19 cellular contexts compared by ENCODE assay signal in genomic region chr2:42457011-42457410, GRCh38. TPM values are rescaled to one million over a fixed set of nuclear protein-coding genes. Genes with fewer than 3 reads are reported as not detected.
A peak's percentile ranks its signal among the peaks of the same experiment; 100 is the strongest.
DNase-seq lines count a peak whose midpoint lies in the region; TF ChIP-seq lines count a peak whose summit lies in the region.
"Had no signal": no experiment of that assay in that cellular context is flagged by ENCODE, and none has a peak within 500 bp of the region (broad histone marks: within the 10 kb centered on the region; RNA-seq: fewer than 3 reads in every experiment).

No MANE protein-coding gene starts in this region.

- CTCF ChIA-PET in OCI-LY7 (lab: Charles Lee; ENCODE audit: unreplicated experiment): no interaction called here

- H4K20me1 ChIP-seq in OCI-LY7 (ENCODE audit: insufficient read depth, low read length): no peaks in the 10 kb centered on the region

- H3K36me3 ChIP-seq in OCI-LY7 (ENCODE audit: insufficient read depth, low read length) (no peaks in the 10 kb centered on the region), testis (ENCODE audit: low read depth, missing control alignments) (no peaks in the 10 kb centered on the region)

- TF ChIP-seq POLR2A in testis (IDR thresholded peaks at IDR 0.05): no peak

- BruUV-seq in OCI-LY7 (replicated peaks; lab: Mats Ljungman, UMichigan): no TSS peak

- no peak overlapping the region for H2AFZ ChIP-seq in OCI-LY7 (ENCODE audit: low read length)

- no peaks in the 10 kb centered on the region for H3K9me2 ChIP-seq in OCI-LY7 (ENCODE audit: insufficient read depth, low read length)

- H3K4me3 ChIP-seq in OCI-LY7 (ENCODE audit: low read depth, low read length, poor library complexity, severe bottlenecking) (no peak overlapping the region), epithelial cell of esophagus (ENCODE audit: low read length) (no peak overlapping the region), testis (no peak overlapping the region)

- H3K4me2 ChIP-seq in OCI-LY7 (ENCODE audit: low read length): no peak overlapping the region

- no peaks in the 10 kb centered on the region for H3K79me2 ChIP-seq in OCI-LY7 (ENCODE audit: insufficient read depth, low read depth, low read length)

- DNase-seq in DMS53 (lab: John Stamatoyannopoulos, UW): peak; percentile 5
- no peak for DNase-seq in DMS53 treated with DMSO at 0.1 percent for 48 hours (lab: John Stamatoyannopoulos, UW; ENCODE audit: unreplicated experiment)
- no peak for DNase-seq in OCI-LY7 (ENCODE audit: low spot score)
- DNase-seq in epithelial cell of esophagus (ENCODE audit: low read depth): no peak
- no peak for DNase-seq in testis
- no peak for DNase-seq in stimulated activated CD4-positive, alpha-beta T cell treated with anti-CD3 and anti-CD28 coated beads, Interleukin-12 subunit alpha, Interleukin-12 subunit beta, amount 100 ng/mL, for 4 hours
- no peak for DNase-seq in NCI-H2171 treated with DMSO at 0.1 percent for 48 hours (lab: John Stamatoyannopoulos, UW)
- no peak for DNase-seq in NCI-H1417 (lab: John Stamatoyannopoulos, UW)
- DNase-seq: 8988T; activated CD4-positive, alpha-beta memory T cell treated with anti-CD3 and anti-CD28 coated beads for 36 hours; CD4-positive, alpha-beta T cell; cerebellar nuclear complex; islet precursor cell; mesenchymal stem cell; NCI-H1436 treated with DMSO at 0.1 percent for 48 hours; NCI-H446 treated with DMSO at 0.1 percent for 48 hours; right cardiac atrium; stimulated activated CD4-positive, alpha-beta T cell treated with anti-CD3 and anti-CD28 coated beads, Interleukin-2, amount 100 ng/mL, for 24 hours had no signal

- 89 to 92% methylated on average over 6 of the region's 6 CpGs for WGBS in testis, 2 donors

- no peaks in the 10 kb centered on the region for H3K27me3 ChIP-seq in testis

- intact Hi-C loops in OCI-LY7 (cut with micrococcal nuclease; ENCODE audit: unreplicated experiment): no loop called here
- intact Hi-C loops in testis (cut with DNase I; ENCODE audit: low total_unique reads): no loop called here

- H3K4me1 ChIP-seq in OCI-LY7 (ENCODE audit: insufficient read depth, low read length, poor library complexity, severe bottlenecking): no peaks in the 10 kb centered on the region
- H3K4me1 ChIP-seq in testis: no peaks in the 10 kb centered on the region

- POLR2A ChIA-PET in OCI-LY7 (lab: Charles Lee): interaction anchor here (0.7 kb wide), 3 partner anchors 22 to 1132 kb away, joined by 3 to 4 read pairs (median 3); no protein-coding TSS in a partner anchor

- H3K9me3 ChIP-seq in OCI-LY7 (ENCODE audit: low read length) (no peaks in the 10 kb centered on the region), testis (no peaks in the 10 kb centered on the region)

- H3K27ac ChIP-seq in OCI-LY7 (ENCODE audit: low read depth, low read length, poor library complexity, severe bottlenecking): no peak overlapping the region
- H3K27ac ChIP-seq in testis: no peak overlapping the region

- TF ChIP-seq CTCF in OCI-LY7 (conservative IDR thresholded peaks at IDR 0.05; ENCODE audit: low read length) (peak; percentile 56; the same call in 1 of the 2 replicates), epithelial cell of esophagus (IDR thresholded peaks at IDR 0.05; ENCODE audit: insufficient read depth, low read depth, low read length, missing control alignments) (peak; percentile 13), testis (IDR thresholded peaks at IDR 0.05) (peak in 2 of 3 experiments; percentile 1 to 17)

RNA-seq across cellular contexts. Expression of gene KCNG3, which starts 36.8 kb away (rescaled TPM):
- total RNA-seq in OCI-LY7 (2014; rRNA removed; shearing (Covaris generic)): 0.18 and 0.19 TPM in 2 replicates
- total RNA-seq in OCI-LY7 (2022) (0.08 and 0.17 TPM in 2 replicates), testis (10 to 100 TPM; 11.3 to 12.4 TPM)
- 1.2 TPM for polyA plus RNA-seq in testis (ENCODE audit: insufficient read depth, low read depth, low replicate concordance)
- total RNA-seq: activated CD4-positive, alpha-beta memory T cell treated with anti-CD3 and anti-CD28 coated beads for 36 hours; right cardiac atrium had no signal
- polyA plus RNA-seq: endothelial cell of umbilical vein, right cardiac atrium had no signal

Comparison
In these comparisons a context has a peak if more than half of its experiments do, and no peak if none do; other contexts are left out.
1. RNA of gene KCNG3, which starts 36.8 kb away (total RNA-seq): 11.3 to 12.4 TPM in testis; 0.08 to 0.19 TPM in OCI-LY7; every median in the first group is over 10 times any median in the second.
2. Peak in every context shown above with its lines, with median percentiles within 50 percentile points of each other: CTCF ChIP-seq.